In genomic region chr15:74179101-74179841, GRCh38 we compare ENCODE assay signal across 10 cellular contexts. TPM values are rescaled to one million over a fixed set of nuclear protein-coding genes. Genes with fewer than 3 reads are reported as not detected.
A peak's percentile ranks its signal among the peaks of the same experiment; 100 is the strongest.
DNase-seq lines count a peak whose midpoint lies in the region; ATAC-seq and FAIRE-seq lines count a peak whose summit lies in the region.
"Had no signal": no experiment of that assay in that cellular context is flagged by ENCODE, and none has a peak within 500 bp of the region (broad histone marks: within the 10 kb centered on the region; RNA-seq: fewer than 3 reads in every experiment).

No MANE protein-coding gene starts in this region.

- no peaks in the 10 kb centered on the region for H3K36me3 Mint-ChIP-seq in activated naive CD8-positive, alpha-beta T cell treated with anti-CD3 and anti-CD28 coated beads, Interleukin-2, amount 10 ng/mL, durations not matched to agents 7 days and 5 days
- H3K36me3 Mint-ChIP-seq in activated naive CD8-positive, alpha-beta T cell treated with anti-CD3 and anti-CD28 coated beads, Interleukin-2, amount 50 U/mL, for 24 hours (ENCODE audit: low read depth), result no peaks in the 10 kb centered on the region
- no peaks in the 10 kb centered on the region for H3K36me3 Mint-ChIP-seq in activated CD8-positive, alpha-beta memory T cell treated with anti-CD3 and anti-CD28 coated beads, Interleukin-2, amount 10 ng/mL, durations not matched to agents 7 days and 5 days
- no peaks in the 10 kb centered on the region for H3K36me3 Mint-ChIP-seq in activated T-helper 17 cell treated with anti-CD3 and anti-CD28 coated beads, Interleukin-2, amount 50 U/mL, for 72 hours (ENCODE audit: low read depth)

- peak; percentile 93 for FAIRE-seq in endometrium (lab: Jason Lieb, UNC)
- FAIRE-seq: A204.1 had no signal

- H3K4me1 ChIP-seq in mucosa of rectum (ENCODE audit: control insufficient read depth in 2 of 2, insufficient read depth in 2 of 2, low read length in 2 of 2), result peaks cover 0 to 2% of the 10 kb centered on the region in 2 donors

- no peak for ATAC-seq in activated naive CD8-positive, alpha-beta T cell treated with anti-CD3 and anti-CD28 coated beads, Interleukin-2, amount 10 ng/mL, durations not matched to agents 7 days and 5 days (ENCODE audit: low read depth)
- no peak for ATAC-seq in activated naive CD8-positive, alpha-beta T cell treated with anti-CD3 and anti-CD28 coated beads, Interleukin-2, amount 50 U/mL, for 24 hours
- ATAC-seq in activated CD8-positive, alpha-beta memory T cell treated with anti-CD3 and anti-CD28 coated beads, Interleukin-2, amount 10 ng/mL, durations not matched to agents 7 days and 5 days, result no peak
- ATAC-seq in activated T-helper 17 cell treated with anti-CD3 and anti-CD28 coated beads, Interleukin-2, amount 50 U/mL, for 72 hours (replicated peaks), result no peak
- no peak for ATAC-seq in HG02610 (IDR thresholded peaks at IDR 0.05; ENCODE audit: unreplicated experiment)

- no peaks in the 10 kb centered on the region for H3K27me3 ChIP-seq in mucosa of rectum (ENCODE audit: control insufficient read depth in 2 of 2, insufficient read depth in 2 of 2, low read length in 2 of 2)

- no peaks in the 10 kb centered on the region for H3K4me1 Mint-ChIP-seq in activated naive CD8-positive, alpha-beta T cell treated with anti-CD3 and anti-CD28 coated beads, Interleukin-2, amount 10 ng/mL, durations not matched to agents 7 days and 5 days
- no peaks in the 10 kb centered on the region for H3K4me1 Mint-ChIP-seq in activated naive CD8-positive, alpha-beta T cell treated with anti-CD3 and anti-CD28 coated beads, Interleukin-2, amount 50 U/mL, for 24 hours
- no peaks in the 10 kb centered on the region for H3K4me1 Mint-ChIP-seq in activated CD8-positive, alpha-beta memory T cell treated with anti-CD3 and anti-CD28 coated beads, Interleukin-2, amount 10 ng/mL, durations not matched to agents 7 days and 5 days
- H3K4me1 Mint-ChIP-seq in activated T-helper 17 cell treated with anti-CD3 and anti-CD28 coated beads, Interleukin-2, amount 50 U/mL, for 72 hours, result no peaks in the 10 kb centered on the region

- peaks cover 3% of the 10 kb centered on the region for H3K27me3 Mint-ChIP-seq in activated naive CD8-positive, alpha-beta T cell treated with anti-CD3 and anti-CD28 coated beads, Interleukin-2, amount 10 ng/mL, durations not matched to agents 7 days and 5 days
- H3K27me3 Mint-ChIP-seq in activated naive CD8-positive, alpha-beta T cell treated with anti-CD3 and anti-CD28 coated beads, Interleukin-2, amount 50 U/mL, for 24 hours, result peaks cover 2% of the 10 kb centered on the region
- peaks cover 2% of the 10 kb centered on the region for H3K27me3 Mint-ChIP-seq in activated CD8-positive, alpha-beta memory T cell treated with anti-CD3 and anti-CD28 coated beads, Interleukin-2, amount 10 ng/mL, durations not matched to agents 7 days and 5 days
- H3K27me3 Mint-ChIP-seq in activated T-helper 17 cell treated with anti-CD3 and anti-CD28 coated beads, Interleukin-2, amount 50 U/mL, for 72 hours, result peaks cover 11% of the 10 kb centered on the region

- DNase-seq in activated naive CD8-positive, alpha-beta T cell treated with anti-CD3 and anti-CD28 coated beads, Interleukin-2, amount 10 ng/mL, durations not matched to agents 7 days and 5 days, result peak; percentile 10
- DNase-seq in activated naive CD8-positive, alpha-beta T cell treated with anti-CD3 and anti-CD28 coated beads, Interleukin-2, amount 50 U/mL, for 24 hours, result no peak
- no peak for DNase-seq in activated CD8-positive, alpha-beta memory T cell treated with anti-CD3 and anti-CD28 coated beads, Interleukin-2, amount 10 ng/mL, durations not matched to agents 7 days and 5 days
- no peak for DNase-seq in inferior parietal cortex (ENCODE audit: extremely low spot score)
- DNase-seq: NCI-H1105 had no signal

- CTCF ChIA-PET in activated CD8-positive, alpha-beta memory T cell treated with anti-CD3 and anti-CD28 coated beads, Interleukin-2, amount 10 ng/mL, durations not matched to agents 7 days and 5 days (lab: Charles Lee), result no interaction called here

- POLR2A ChIA-PET in activated naive CD8-positive, alpha-beta T cell treated with anti-CD3 and anti-CD28 coated beads, Interleukin-2, amount 10 ng/mL, durations not matched to agents 7 days and 5 days (lab: Charles Lee), result no interaction called here

- no peaks in the 10 kb centered on the region for H3K9me3 ChIP-seq in mucosa of rectum (ENCODE audit: control insufficient read depth in 2 of 2, low read length in 2 of 2)

- no peaks in the 10 kb centered on the region for H3K36me3 ChIP-seq in mucosa of rectum (ENCODE audit: control insufficient read depth in 2 of 2, insufficient read depth in 2 of 2, low read length in 2 of 2)

- H3K27ac ChIP-seq in mucosa of rectum (ENCODE audit: low read depth in 2 of 2, low read length in 2 of 2), result peak overlapping the region; percentile 16 to 28

- no peak overlapping the region for H3K27ac Mint-ChIP-seq in activated naive CD8-positive, alpha-beta T cell treated with anti-CD3 and anti-CD28 coated beads, Interleukin-2, amount 10 ng/mL, durations not matched to agents 7 days and 5 days
- no peak overlapping the region for H3K27ac Mint-ChIP-seq in activated naive CD8-positive, alpha-beta T cell treated with anti-CD3 and anti-CD28 coated beads, Interleukin-2, amount 50 U/mL, for 24 hours
- H3K27ac Mint-ChIP-seq in activated CD8-positive, alpha-beta memory T cell treated with anti-CD3 and anti-CD28 coated beads, Interleukin-2, amount 10 ng/mL, durations not matched to agents 7 days and 5 days, result no peak overlapping the region
- H3K27ac Mint-ChIP-seq in activated T-helper 17 cell treated with anti-CD3 and anti-CD28 coated beads, Interleukin-2, amount 50 U/mL, for 72 hours, result no peak overlapping the region

- no peak overlapping the region for H3K4me3 Mint-ChIP-seq in activated naive CD8-positive, alpha-beta T cell treated with anti-CD3 and anti-CD28 coated beads, Interleukin-2, amount 10 ng/mL, durations not matched to agents 7 days and 5 days
- no peak overlapping the region for H3K4me3 Mint-ChIP-seq in activated naive CD8-positive, alpha-beta T cell treated with anti-CD3 and anti-CD28 coated beads, Interleukin-2, amount 50 U/mL, for 24 hours
- no peak overlapping the region for H3K4me3 Mint-ChIP-seq in activated CD8-positive, alpha-beta memory T cell treated with anti-CD3 and anti-CD28 coated beads, Interleukin-2, amount 10 ng/mL, durations not matched to agents 7 days and 5 days
- no peak overlapping the region for H3K4me3 Mint-ChIP-seq in activated T-helper 17 cell treated with anti-CD3 and anti-CD28 coated beads, Interleukin-2, amount 50 U/mL, for 72 hours

- H3K9ac ChIP-seq in mucosa of rectum (ENCODE audit: low read depth in 1 of 2, low read length in 2 of 2), result no peak overlapping the region

- no peak overlapping the region for H3K4me3 ChIP-seq in mucosa of rectum (ENCODE audit: low read length in 2 of 2)

- no peaks in the 10 kb centered on the region for H3K9me3 Mint-ChIP-seq in activated naive CD8-positive, alpha-beta T cell treated with anti-CD3 and anti-CD28 coated beads, Interleukin-2, amount 10 ng/mL, durations not matched to agents 7 days and 5 days
- no peaks in the 10 kb centered on the region for H3K9me3 Mint-ChIP-seq in activated naive CD8-positive, alpha-beta T cell treated with anti-CD3 and anti-CD28 coated beads, Interleukin-2, amount 50 U/mL, for 24 hours
- no peaks in the 10 kb centered on the region for H3K9me3 Mint-ChIP-seq in activated CD8-positive, alpha-beta memory T cell treated with anti-CD3 and anti-CD28 coated beads, Interleukin-2, amount 10 ng/mL, durations not matched to agents 7 days and 5 days (ENCODE audit: low read depth)
- H3K9me3 Mint-ChIP-seq in activated T-helper 17 cell treated with anti-CD3 and anti-CD28 coated beads, Interleukin-2, amount 50 U/mL, for 72 hours, result no peaks in the 10 kb centered on the region

RNA-seq across cellular contexts. Expression of gene ISLR, which starts 5.8 kb away (rescaled TPM):
- not detected for total RNA-seq in activated naive CD8-positive, alpha-beta T cell treated with anti-CD3 and anti-CD28 coated beads, Interleukin-2, amount 10 ng/mL, durations not matched to agents 7 days and 5 days
- total RNA-seq in activated CD8-positive, alpha-beta memory T cell treated with anti-CD3 and anti-CD28 coated beads, Interleukin-2, amount 10 ng/mL, durations not matched to agents 7 days and 5 days, result not detected
- total RNA-seq in activated T-helper 17 cell treated with anti-CD3 and anti-CD28 coated beads, Interleukin-2, amount 50 U/mL, for 72 hours, result not detected

RNA-seq across cellular contexts. Expression of gene STRA6, which starts 23.3 kb away (rescaled TPM):
- not detected for total RNA-seq in activated naive CD8-positive, alpha-beta T cell treated with anti-CD3 and anti-CD28 coated beads, Interleukin-2, amount 10 ng/mL, durations not matched to agents 7 days and 5 days
- 1 to 10 TPM in 1 of 2 experiments, not detected in 1; 1.3 TPM for total RNA-seq in activated CD8-positive, alpha-beta memory T cell treated with anti-CD3 and anti-CD28 coated beads, Interleukin-2, amount 10 ng/mL, durations not matched to agents 7 days and 5 days
- not detected for total RNA-seq in activated T-helper 17 cell treated with anti-CD3 and anti-CD28 coated beads, Interleukin-2, amount 50 U/mL, for 72 hours

RNA-seq across cellular contexts. Expression of gene ISLR2, which starts 48.9 kb away (rescaled TPM):
- total RNA-seq in activated naive CD8-positive, alpha-beta T cell treated with anti-CD3 and anti-CD28 coated beads, Interleukin-2, amount 10 ng/mL, durations not matched to agents 7 days and 5 days, result not detected
- total RNA-seq in activated CD8-positive, alpha-beta memory T cell treated with anti-CD3 and anti-CD28 coated beads, Interleukin-2, amount 10 ng/mL, durations not matched to agents 7 days and 5 days, result under 1 TPM; 0.14 to 0.20 TPM
- total RNA-seq in activated T-helper 17 cell treated with anti-CD3 and anti-CD28 coated beads, Interleukin-2, amount 50 U/mL, for 72 hours, result not detected

RNA-seq across cellular contexts. Expression of gene CCDC33, which starts 56.9 kb away (rescaled TPM):
- total RNA-seq in activated naive CD8-positive, alpha-beta T cell treated with anti-CD3 and anti-CD28 coated beads, Interleukin-2, amount 10 ng/mL, durations not matched to agents 7 days and 5 days, result under 1 TPM in 1 of 2 experiments, not detected in 1; 0.17 TPM
- not detected for total RNA-seq in activated CD8-positive, alpha-beta memory T cell treated with anti-CD3 and anti-CD28 coated beads, Interleukin-2, amount 10 ng/mL, durations not matched to agents 7 days and 5 days
- total RNA-seq in activated T-helper 17 cell treated with anti-CD3 and anti-CD28 coated beads, Interleukin-2, amount 50 U/mL, for 72 hours, result not detected
